Comparison of ENCODE assay signal across 23 cellular contexts in the genomic region with DNA sequence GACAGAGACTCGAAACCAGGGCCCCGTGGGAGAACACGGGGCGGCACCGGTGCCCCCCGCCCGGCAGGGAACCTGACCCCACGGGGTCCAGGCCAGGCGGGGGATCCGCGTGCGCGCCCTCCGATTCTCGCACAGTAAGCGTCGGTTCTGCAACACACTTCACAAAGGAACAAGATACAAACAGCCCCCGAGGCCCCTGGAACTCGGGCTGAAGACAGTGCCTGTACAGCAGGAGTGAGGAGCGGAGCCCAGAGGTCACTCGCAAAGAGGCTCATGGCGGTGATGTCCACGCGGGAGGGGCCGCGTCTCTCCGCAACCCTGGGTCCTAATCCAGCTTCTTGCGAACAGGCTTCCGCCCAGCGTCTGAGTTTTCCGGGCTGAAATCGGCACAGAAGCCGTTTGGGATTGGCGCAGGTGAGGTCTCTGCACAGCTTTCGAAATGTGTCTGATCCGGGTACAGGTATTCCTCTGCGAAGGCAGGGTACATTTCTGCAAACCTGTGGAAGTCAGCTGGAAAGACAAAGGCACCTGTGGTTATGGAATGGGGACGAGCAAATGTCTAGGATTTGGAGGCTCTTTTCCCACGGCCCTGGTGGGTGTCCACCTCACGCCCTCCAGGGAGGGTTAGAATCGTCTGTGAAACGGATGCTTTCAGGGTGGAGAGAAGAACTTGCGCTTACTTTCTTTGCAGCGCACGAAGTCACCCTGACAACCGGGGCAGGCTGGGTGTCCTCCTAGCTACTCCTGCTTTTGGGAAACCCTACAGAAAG. TPM values are rescaled to one million over a fixed set of nuclear protein-coding genes. Genes with fewer than 3 reads are reported as not detected.
DNase-seq lines count a peak whose midpoint lies in the region; ATAC-seq and TF ChIP-seq lines count a peak whose summit lies in the region.
"Had no signal": no experiment of that assay in that cellular context is flagged by ENCODE, and none has a peak within 500 bp of the region (broad histone marks: within the 10 kb centered on the region; RNA-seq: fewer than 3 reads in every experiment).

No MANE protein-coding gene starts in this region.

- no peak overlapping the region for H3K4me3 Mint-ChIP-seq in activated T-cell treated with anti-CD3 and anti-CD28 coated beads, Interleukin-2, amount 50 U/mL, for 4 hours
- H3K4me3 Mint-ChIP-seq: CD4-positive, alpha-beta T cell had no signal

- H3K9me3 ChIP-seq in heart left ventricle (no peaks in the 10 kb centered on the region), right atrium auricular region (no peaks in the 10 kb centered on the region), aorta (ENCODE audit: control insufficient read depth, low read length) (no peaks in the 10 kb centered on the region)

- DNase-seq in activated T-cell treated with anti-CD3 and anti-CD28 coated beads, Interleukin-2, amount 50 U/mL, for 1 hour: peak; percentile 11
- DNase-seq in activated T-cell treated with anti-CD3 and anti-CD28 coated beads, Interleukin-2, amount 50 U/mL, for 4 hours: no peak
- DNase-seq in heart left ventricle (peak in 3 of 5 donors; percentile 6 to 54 (median 9)), right atrium auricular region (ENCODE audit: low spot score) (no peak), mesenteric fat pad (ENCODE audit: low spot score) (peak; percentile 85), aorta (peak; percentile 44 to 48)
- no peak for DNase-seq in stimulated activated CD8-positive, alpha-beta memory T cell treated with anti-CD3 and anti-CD28 coated beads, Interleukin-4, amount 100 ng/mL, for 48 hours
- DNase-seq: Calu3, DMS53, EL, GOT3, KBM-7, NCI-H1105, NCI-H2081 treated with DMSO at 0.1 percent for 48 hours, NCI-H748 treated with DMSO at 0.1 percent for 48 hours, SIG-M5 had no signal

- no peak for ATAC-seq in activated T-cell treated with anti-CD3 and anti-CD28 coated beads, Interleukin-2, amount 50 U/mL, for 4 hours
- ATAC-seq in heart left ventricle: no peak
- no peak for ATAC-seq in aorta (ENCODE audit: low FRiP score)
- ATAC-seq in HG02798 (IDR thresholded peaks at IDR 0.05; ENCODE audit: poor library complexity, unreplicated experiment): no peak
- ATAC-seq: GM12878 had no signal

- TF ChIP-seq POLR2A in heart left ventricle (IDR thresholded peaks at IDR 0.05): no peak

- no peaks in the 10 kb centered on the region for H3K9me3 Mint-ChIP-seq in activated T-cell treated with anti-CD3 and anti-CD28 coated beads, Interleukin-2, amount 50 U/mL, for 4 hours
- H3K9me3 Mint-ChIP-seq: CD4-positive, alpha-beta T cell had no signal

- H3K4me3 ChIP-seq in heart left ventricle (no peak overlapping the region), right atrium auricular region (no peak overlapping the region), aorta (ENCODE audit: low read length in 2 of 2) (no peak overlapping the region)
- H3K4me3 ChIP-seq: GM12878 had no signal

- H3K27me3 ChIP-seq in heart left ventricle: no peaks in the 10 kb centered on the region
- no peaks in the 10 kb centered on the region for H3K27me3 ChIP-seq in right atrium auricular region
- H3K27me3 ChIP-seq in aorta (ENCODE audit: control insufficient read depth in 1 of 2, insufficient read depth in 2 of 2, low read length in 1 of 2): no peaks in the 10 kb centered on the region

- no peaks in the 10 kb centered on the region for H3K4me1 Mint-ChIP-seq in activated T-cell treated with anti-CD3 and anti-CD28 coated beads, Interleukin-2, amount 50 U/mL, for 4 hours (ENCODE audit: low read depth)

- intact Hi-C loops in heart left ventricle (cut with DNase I) (no loop called here), aorta (cut with DNase I) (no loop called here)

- H3K36me3 Mint-ChIP-seq in activated T-cell treated with anti-CD3 and anti-CD28 coated beads, Interleukin-2, amount 50 U/mL, for 4 hours (ENCODE audit: insufficient read depth): peaks cover 40% of the 10 kb centered on the region

- H3K4me1 ChIP-seq in heart left ventricle (no peaks in the 10 kb centered on the region), right atrium auricular region (no peaks in the 10 kb centered on the region), aorta (ENCODE audit: control insufficient read depth in 1 of 2, insufficient read depth in 2 of 2, low read length in 2 of 2) (no peaks in the 10 kb centered on the region)

- H3K27ac ChIP-seq in heart left ventricle (no peak overlapping the region), right atrium auricular region (no peak overlapping the region), aorta (ENCODE audit: low read depth in 1 of 2, low read length in 2 of 2) (no peak overlapping the region)

- no peaks in the 10 kb centered on the region for H3K27me3 Mint-ChIP-seq in activated T-cell treated with anti-CD3 and anti-CD28 coated beads, Interleukin-2, amount 50 U/mL, for 4 hours (ENCODE audit: low read depth)
- H3K27me3 Mint-ChIP-seq: CD4-positive, alpha-beta T cell had no signal

- H3K36me3 ChIP-seq in heart left ventricle (peaks cover 0 to 72% (median 39%) of the 10 kb centered on the region in 9 donors), right atrium auricular region (peaks cover 26% of the 10 kb centered on the region), aorta (ENCODE audit: control insufficient read depth in 1 of 2, insufficient read depth in 2 of 2, low read length in 1 of 2) (peaks cover 0 to 2% of the 10 kb centered on the region in 2 donors)

- TF ChIP-seq CTCF in heart left ventricle (IDR thresholded peaks at IDR 0.05) (no peak), right atrium auricular region (IDR thresholded peaks at IDR 0.05) (no peak)

- 96 to 97% (median 96%) methylated on average over 45 to 46 of the region's 46 CpGs for WGBS in heart left ventricle, 4 donors
- 95% methylated on average over 46 of the region's 46 CpGs for WGBS in aorta, 2 donors

RNA-seq across cellular contexts. Expression of a gene that starts 18.3 kb away (rescaled TPM):
- not detected for total RNA-seq in activated T-cell treated with anti-CD3 and anti-CD28 coated beads, Interleukin-2, amount 50 U/mL, for 4 hours
- total RNA-seq in heart left ventricle (under 1 TPM in 3 of 9 donors, not detected in 6; 0.08 to 0.29 (median 0.14) TPM), right atrium auricular region (under 1 TPM in 1 of 2 donors, not detected in 1; 0.16 TPM), mesenteric fat pad (not detected), aorta (under 1 TPM; 0.23 to 0.30 TPM)
- polyA plus RNA-seq in heart left ventricle (under 1 TPM in 1 of 2 donors, not detected in 1; 0.06 TPM), aorta (under 1 TPM in 1 of 2 donors, not detected in 1; 0.56 TPM)
- total RNA-seq: A172, Calu3, GM12878, NCI-H460, OCI-LY7 had no signal
- polyA plus RNA-seq: BJ had no signal

Comparison
In these comparisons a context has a peak if more than half of its experiments do, and no peak if none do; other contexts are left out.
1. DNase-seq: peak in activated T-cell treated with anti-CD3 and anti-CD28 coated beads, Interleukin-2, amount 50 U/mL, for 1 hour (single experiment), heart left ventricle (3 of 5), mesenteric fat pad (single experiment) and aorta (2 of 2); none in activated T-cell treated with anti-CD3 and anti-CD28 coated beads, Interleukin-2, amount 50 U/mL, for 4 hours (single experiment), right atrium auricular region (single experiment) and stimulated activated CD8-positive, alpha-beta memory T cell treated with anti-CD3 and anti-CD28 coated beads, Interleukin-4, amount 100 ng/mL, for 48 hours (single experiment).